8 cellular contexts compared by ENCODE assay signal in the genomic region with DNA sequence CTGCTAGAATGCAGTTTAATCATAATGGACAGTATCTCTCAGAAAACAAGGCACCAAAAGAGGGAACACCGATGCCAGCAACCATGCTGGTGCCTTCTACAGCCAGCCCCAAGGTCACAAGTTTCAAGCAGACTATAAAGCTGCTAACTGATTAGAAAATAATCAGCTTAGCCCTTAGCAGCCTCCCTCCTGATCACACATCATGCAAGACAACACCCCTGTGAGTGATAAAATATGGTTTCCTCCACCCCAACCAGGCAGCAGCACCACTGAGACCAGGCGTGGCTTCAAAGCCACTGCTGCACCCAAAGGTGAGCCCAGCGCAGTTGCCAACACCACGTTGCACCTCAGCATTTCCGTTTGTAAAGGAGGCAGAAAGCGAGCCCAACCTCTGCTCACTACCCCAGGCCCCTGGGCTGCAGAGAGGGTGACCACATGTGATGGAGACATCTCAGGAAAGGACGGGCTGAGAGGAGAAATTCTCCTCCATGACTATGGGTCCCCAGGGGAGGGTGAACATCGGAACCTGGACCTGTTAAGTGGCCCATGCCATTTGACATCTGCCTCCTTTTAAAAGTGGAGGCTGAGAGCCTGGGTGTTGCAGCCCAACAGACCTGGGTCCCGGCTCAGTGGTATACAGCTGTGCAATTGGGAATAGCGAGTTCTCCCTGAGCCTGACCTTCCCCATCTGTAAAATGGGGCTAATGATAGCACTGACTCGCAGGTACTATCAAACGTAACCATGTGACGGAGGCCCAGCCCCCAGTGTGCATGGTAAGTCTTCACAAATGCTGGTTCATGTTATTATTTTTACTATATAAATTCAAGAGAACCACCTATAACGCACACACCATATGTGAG. TPM values are rescaled to one million over a fixed set of nuclear protein-coding genes. Genes with fewer than 3 reads are reported as not detected.
DNase-seq lines count a peak whose midpoint lies in the region; ATAC-seq and TF ChIP-seq lines count a peak whose summit lies in the region.

No MANE protein-coding gene starts in this region.

- no peaks in the 10 kb centered on the region for H3K36me3 ChIP-seq in KOPT-K1 (ENCODE audit: insufficient read depth, low read length)
- no peaks in the 10 kb centered on the region for H3K36me3 ChIP-seq in right atrium auricular region

- H3K4me1 Mint-ChIP-seq in activated T-helper 17 cell treated with anti-CD3 and anti-CD28 coated beads, Interleukin-2, amount 50 U/mL, for 72 hours: peaks cover 57% of the 10 kb centered on the region

- no peaks in the 10 kb centered on the region for H3K9me3 ChIP-seq in KOPT-K1 (ENCODE audit: insufficient read depth, low read length, poor library complexity, severe bottlenecking)
- no peaks in the 10 kb centered on the region for H3K9me3 ChIP-seq in right atrium auricular region

- H3K36me3 Mint-ChIP-seq in activated T-helper 17 cell treated with anti-CD3 and anti-CD28 coated beads, Interleukin-2, amount 50 U/mL, for 72 hours (ENCODE audit: low read depth): peaks cover 3% of the 10 kb centered on the region

- ATAC-seq in activated T-helper 17 cell treated with anti-CD3 and anti-CD28 coated beads, Interleukin-2, amount 50 U/mL, for 72 hours (replicated peaks): peak; percentile 35

- H3K27ac Mint-ChIP-seq in activated T-helper 17 cell treated with anti-CD3 and anti-CD28 coated beads, Interleukin-2, amount 50 U/mL, for 72 hours: peak overlapping the region; percentile 94

- H3K4me3 ChIP-seq in right atrium auricular region: no peak overlapping the region

- H3K4me1 ChIP-seq in right atrium auricular region: peaks cover 0 to 51% of the 10 kb centered on the region in 2 donors

- H3K27ac ChIP-seq in KOPT-K1 (ENCODE audit: low read depth, low read length, poor library complexity, severe bottlenecking): peak overlapping the region; percentile 74
- peak overlapping the region; percentile 47 to 65 for H3K27ac ChIP-seq in right atrium auricular region

- no peaks in the 10 kb centered on the region for H3K27me3 Mint-ChIP-seq in activated T-helper 17 cell treated with anti-CD3 and anti-CD28 coated beads, Interleukin-2, amount 50 U/mL, for 72 hours

- no peak for TF ChIP-seq CTCF in right atrium auricular region (IDR thresholded peaks at IDR 0.05)

- no peaks in the 10 kb centered on the region for H3K9me3 Mint-ChIP-seq in activated T-helper 17 cell treated with anti-CD3 and anti-CD28 coated beads, Interleukin-2, amount 50 U/mL, for 72 hours

- DNase-seq in right atrium auricular region (ENCODE audit: low spot score): peak; percentile 57
- peak; percentile 68 for DNase-seq in stimulated activated CD4-positive, alpha-beta T cell treated with anti-CD3 and anti-CD28 coated beads, Interleukin-1b, Interleukin-23, amount 100 ng/mL, for 48 hours
- no peak for DNase-seq in NCI-H69 (lab: John Stamatoyannopoulos, UW)
- DNase-seq in pons (ENCODE audit: low spot score): no peak
- DNase-seq in AML-193 (lab: John Stamatoyannopoulos, UW): no peak
- DNase-seq in NCI-H524 (lab: John Stamatoyannopoulos, UW): no peak

- no peaks in the 10 kb centered on the region for H3K27me3 ChIP-seq in right atrium auricular region

- peak overlapping the region; percentile 90 for H3K4me3 Mint-ChIP-seq in activated T-helper 17 cell treated with anti-CD3 and anti-CD28 coated beads, Interleukin-2, amount 50 U/mL, for 72 hours

RNA-seq across cellular contexts. Expression of a gene that starts 11.5 kb away (rescaled TPM):
- 100 to 1,000 TPM in 1 of 2 donors, 10 to 100 TPM in 1; 57.7 to 146 TPM for total RNA-seq in activated T-helper 17 cell treated with anti-CD3 and anti-CD28 coated beads, Interleukin-2, amount 50 U/mL, for 72 hours
- total RNA-seq in right atrium auricular region: 100 to 1,000 TPM in 1 of 2 donors, 10 to 100 TPM in 1; 66.6 to 276 TPM

Comparison
In these comparisons a context has a peak if more than half of its experiments do, and no peak if none do; other contexts are left out.
1. DNase-seq: peak in right atrium auricular region (single experiment) and stimulated activated CD4-positive, alpha-beta T cell treated with anti-CD3 and anti-CD28 coated beads, Interleukin-1b, Interleukin-23, amount 100 ng/mL, for 48 hours (single experiment); none in NCI-H69 (single experiment), pons (single experiment), AML-193 (0 of 2) and NCI-H524 (0 of 2).